Comparison of ENCODE assay signal across 8 cellular contexts in the genomic region with DNA sequence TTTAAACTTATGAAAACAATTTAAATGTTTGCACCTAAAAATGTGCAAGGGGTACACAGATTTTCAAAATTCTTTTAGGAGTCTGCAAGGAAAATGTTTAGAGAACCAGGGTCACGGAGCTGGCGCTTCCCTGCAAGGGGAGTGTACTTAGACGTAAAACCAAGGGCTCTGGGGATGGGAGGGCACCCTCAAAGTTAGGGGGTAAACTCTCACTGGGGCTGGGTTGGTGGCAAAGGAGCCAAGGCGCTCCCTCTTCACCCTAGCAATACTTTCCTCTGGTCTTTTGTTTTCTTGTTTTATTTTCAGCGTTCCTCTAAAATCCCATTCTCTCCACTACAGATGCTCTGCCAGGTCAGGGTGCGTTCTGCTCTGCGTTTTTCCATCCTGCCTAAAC. TPM values are rescaled to one million over a fixed set of nuclear protein-coding genes. Genes with fewer than 3 reads are reported as not detected.
DNase-seq lines count a peak whose midpoint lies in the region; ATAC-seq lines count a peak whose summit lies in the region.

No MANE protein-coding gene starts in this region.

- no peaks in the 10 kb centered on the region for H3K36me3 ChIP-seq in mesendoderm (ENCODE audit: control insufficient read depth, insufficient read depth, low read length)

- H3K4me1 ChIP-seq in mesendoderm (ENCODE audit: control insufficient read depth, low read depth, low read length): no peaks in the 10 kb centered on the region

- peaks cover 18% of the 10 kb centered on the region for H3K27me3 Mint-ChIP-seq in activated T-cell treated with anti-CD3 and anti-CD28 coated beads, Interleukin-2, amount 50 U/mL, for 72 hours (ENCODE audit: low read depth)

- H4K8ac ChIP-seq in mesendoderm (ENCODE audit: low read depth, low read length): no peak overlapping the region

- H3K9me3 Mint-ChIP-seq in activated T-cell treated with anti-CD3 and anti-CD28 coated beads, Interleukin-2, amount 50 U/mL, for 72 hours: no peaks in the 10 kb centered on the region

- no peak overlapping the region for H3K23ac ChIP-seq in mesendoderm (ENCODE audit: low read length)

- H3K79me2 ChIP-seq in mesendoderm (ENCODE audit: control insufficient read depth, insufficient read depth, low read length): no peaks in the 10 kb centered on the region

- no peak overlapping the region for H4K5ac ChIP-seq in mesendoderm (ENCODE audit: low read length)

- no peak overlapping the region for H2AK5ac ChIP-seq in mesendoderm (ENCODE audit: low read length)

- H3K18ac ChIP-seq in mesendoderm (ENCODE audit: low read length): no peak overlapping the region

- no peak for ATAC-seq in activated T-cell treated with anti-CD3 and anti-CD28 coated beads, Interleukin-2, amount 50 U/mL, for 72 hours (replicated peaks in 1 of 2)
- no peak for ATAC-seq in GM18502 (IDR thresholded peaks at IDR 0.05; ENCODE audit: poor library complexity, unreplicated experiment)
- no peak for ATAC-seq in HG03520 (IDR thresholded peaks at IDR 0.05; ENCODE audit: unreplicated experiment)

- DNase-seq in activated T-cell treated with anti-CD3 and anti-CD28 coated beads, Interleukin-2, amount 50 U/mL, for 72 hours: no peak
- no peak for DNase-seq in activated T-cell treated with anti-CD3 and anti-CD28 coated beads, Interleukin-2, amount 50 U/mL, for 48 hours
- no peak for DNase-seq in caudate nucleus (lab: John Stamatoyannopoulos, UW)
- no peak for DNase-seq in mesendoderm
- peak; percentile 40 for DNase-seq in ureter (ENCODE audit: low spot score)
- DNase-seq in NCI-H82 (lab: John Stamatoyannopoulos, UW): no peak

- H3K4ac ChIP-seq in mesendoderm (ENCODE audit: low read depth, low read length): no peak overlapping the region

- no peak overlapping the region for H3K4me3 ChIP-seq in mesendoderm (ENCODE audit: low read length)

- H3K4me2 ChIP-seq in mesendoderm (ENCODE audit: low read length): peak overlapping the region; percentile 42

- no peak overlapping the region for H2BK5ac ChIP-seq in mesendoderm (ENCODE audit: low read length)

- H3K27me3 ChIP-seq in mesendoderm (ENCODE audit: insufficient read depth, low read length, poor library complexity): no peaks in the 10 kb centered on the region

- WGBS in mesendoderm (ENCODE audit: extremely low coverage, insufficient coverage, low lambda C conversion rate): no CpG with 5 or more reads among the region's 7 CpGs

- H3K79me1 ChIP-seq in mesendoderm (ENCODE audit: low read length): no peaks in the 10 kb centered on the region

- H2BK15ac ChIP-seq in mesendoderm (replicated peaks; ENCODE audit: low read depth): no peak overlapping the region

- peaks cover 17% of the 10 kb centered on the region for H3K4me1 Mint-ChIP-seq in activated T-cell treated with anti-CD3 and anti-CD28 coated beads, Interleukin-2, amount 50 U/mL, for 72 hours (ENCODE audit: low read depth)

- peak overlapping the region; percentile 54 for H3K56ac ChIP-seq in mesendoderm (ENCODE audit: low read length)

- H3K27ac ChIP-seq in caudate nucleus (ENCODE audit: low read depth, low read length) (peak overlapping the region; percentile 50), mesendoderm (ENCODE audit: low read depth, low read length) (no peak overlapping the region)

- no peak overlapping the region for H3K27ac Mint-ChIP-seq in activated T-cell treated with anti-CD3 and anti-CD28 coated beads, Interleukin-2, amount 50 U/mL, for 72 hours

- no peak overlapping the region for H2BK120ac ChIP-seq in mesendoderm (ENCODE audit: low read depth, low read length)

- peak overlapping the region; percentile 90 to 98 for H3K4me3 Mint-ChIP-seq in activated T-cell treated with anti-CD3 and anti-CD28 coated beads, Interleukin-2, amount 50 U/mL, for 72 hours

- H3K9ac ChIP-seq in mesendoderm (ENCODE audit: low read length): peak overlapping the region; percentile 28

- H3K36me3 Mint-ChIP-seq in activated T-cell treated with anti-CD3 and anti-CD28 coated beads, Interleukin-2, amount 50 U/mL, for 72 hours (ENCODE audit: insufficient read depth in 2 of 2): no peaks in the 10 kb centered on the region

RNA-seq across cellular contexts. Expression of a gene that starts 20.0 kb away (rescaled TPM):
- total RNA-seq in activated T-cell treated with anti-CD3 and anti-CD28 coated beads, Interleukin-2, amount 50 U/mL, for 72 hours: not detected
- polyA plus RNA-seq in mesendoderm (2013, experiment 1 of 2): not detected
- not detected for polyA plus RNA-seq in mesendoderm (2013, experiment 2 of 2)
- total RNA-seq in ureter: not detected

RNA-seq across cellular contexts. Expression of a gene that starts 42.9 kb away (rescaled TPM):
- 10 to 100 TPM; 25.5 to 33.7 TPM for total RNA-seq in activated T-cell treated with anti-CD3 and anti-CD28 coated beads, Interleukin-2, amount 50 U/mL, for 72 hours
- polyA plus RNA-seq in mesendoderm (2013, experiment 1 of 2): 39.3 TPM
- polyA plus RNA-seq in mesendoderm (2013, experiment 2 of 2): 41.0 TPM
- total RNA-seq in ureter: 124 TPM

RNA-seq across cellular contexts. Expression of a gene that starts 43.0 kb away (rescaled TPM):
- total RNA-seq in activated T-cell treated with anti-CD3 and anti-CD28 coated beads, Interleukin-2, amount 50 U/mL, for 72 hours: 1 to 10 TPM; 3.2 to 5.6 TPM
- polyA plus RNA-seq in mesendoderm (2013, experiment 1 of 2): 5.4 TPM
- 5.8 TPM for polyA plus RNA-seq in mesendoderm (2013, experiment 2 of 2)
- 10.1 TPM for total RNA-seq in ureter
